Comparison of ENCODE assay signal across 10 cellular contexts in the genomic region with DNA sequence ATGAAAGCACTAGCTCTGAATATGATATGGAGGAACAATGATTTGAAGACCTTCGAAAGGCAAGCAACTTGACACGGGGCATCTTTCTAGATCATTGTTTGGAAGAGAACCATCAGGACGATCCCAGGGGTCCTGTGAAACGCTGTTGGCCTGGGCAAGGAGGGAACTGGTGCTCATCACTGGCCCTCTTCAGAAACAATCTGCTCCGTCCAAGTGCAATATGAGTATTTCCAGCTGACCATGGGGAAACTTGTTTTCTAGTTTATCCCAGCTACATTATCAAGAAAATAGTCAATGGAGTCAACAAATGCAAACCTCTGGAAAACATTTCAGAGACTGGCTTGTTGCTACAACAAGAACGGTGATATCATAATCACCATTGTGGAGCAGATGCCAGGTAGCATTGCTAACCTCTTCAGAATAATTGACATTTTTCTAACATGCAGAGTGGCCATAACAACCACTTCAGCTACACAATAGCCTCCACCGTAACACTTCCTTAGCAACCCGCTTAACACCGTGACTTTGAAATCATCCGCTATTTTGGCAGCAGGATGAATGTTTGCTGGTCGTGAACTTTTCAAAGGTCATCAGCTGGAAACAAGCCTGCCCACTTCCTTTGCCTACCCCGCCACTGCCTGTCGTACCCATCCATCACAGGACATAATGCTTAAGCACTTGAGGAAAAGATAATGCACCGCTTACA.
DNase-seq lines count a peak whose midpoint lies in the region; ATAC-seq, FAIRE-seq and TF ChIP-seq lines count a peak whose summit lies in the region.
"Had no signal": no experiment of that assay in that cellular context is flagged by ENCODE, and none has a peak within 500 bp of the region (broad histone marks: within the 10 kb centered on the region; RNA-seq: fewer than 3 reads in every experiment).

No MANE protein-coding gene starts in this region.

- TF ChIP-seq CTCF in kidney (IDR thresholded peaks at IDR 0.05; ENCODE audit: borderline replicate concordance, extremely low read depth, insufficient read depth): no peak

- FAIRE-seq in kidney (lab: Jason Lieb, UNC): no peak

- no peak overlapping the region for H3K9ac ChIP-seq in kidney (ENCODE audit: low read length in 2 of 2)

- no peak overlapping the region for H3K27ac ChIP-seq in kidney (ENCODE audit: low read depth in 2 of 2, low read length in 2 of 2)

- no peaks in the 10 kb centered on the region for H3K4me1 ChIP-seq in kidney (ENCODE audit: control insufficient read depth in 1 of 2, insufficient read depth in 1 of 2, low read depth in 1 of 2, low read length in 2 of 2)

- DNase-seq in KG1 (lab: John Stamatoyannopoulos, UW) (peak; percentile 21), SHP77 treated with DMSO at 0.1 percent for 48 hours (lab: John Stamatoyannopoulos, UW) (peak; percentile 91), foreskin melanocyte (peak; percentile 56), pulmonary artery endothelial cell (ENCODE audit: low read depth, low spot score) (peak; percentile 97), kidney (no peak)
- no peak for DNase-seq in activated CD4-positive, alpha-beta T cell treated with anti-CD3 and anti-CD28 coated beads for 4 hours
- DNase-seq: activated CD8-positive, alpha-beta memory T cell treated with anti-CD3 and anti-CD28 coated beads, Interleukin-2, amount 50 U/mL, for 4 hours; naive thymus-derived CD8-positive, alpha-beta T cell had no signal

- no peaks in the 10 kb centered on the region for H3K36me3 ChIP-seq in kidney (ENCODE audit: control insufficient read depth in 1 of 2, insufficient read depth in 2 of 2, low read length in 2 of 2)

- H3K4me3 ChIP-seq in kidney (ENCODE audit: low read length in 2 of 2): no peak overlapping the region

- intact Hi-C loops in kidney (cut with DNase I): no loop called here

- H3K9me3 ChIP-seq in kidney (ENCODE audit: control insufficient read depth in 1 of 2, low read length in 2 of 2): no peaks in the 10 kb centered on the region

- ATAC-seq in GM18861 (IDR thresholded peaks at IDR 0.05; ENCODE audit: unreplicated experiment): no peak
- no peak for ATAC-seq in GM18502 (IDR thresholded peaks at IDR 0.05; ENCODE audit: poor library complexity, unreplicated experiment)

Comparison
In these comparisons a context has a peak if more than half of its experiments do, and no peak if none do; other contexts are left out.
1. DNase-seq: peak in KG1 (single experiment), SHP77 treated with DMSO at 0.1 percent for 48 hours (single experiment), foreskin melanocyte (single experiment) and pulmonary artery endothelial cell (single experiment); none in kidney (single experiment) and activated CD4-positive, alpha-beta T cell treated with anti-CD3 and anti-CD28 coated beads for 4 hours (0 of 2).